1 cellular context compared by ENCODE assay signal in the genomic region with DNA sequence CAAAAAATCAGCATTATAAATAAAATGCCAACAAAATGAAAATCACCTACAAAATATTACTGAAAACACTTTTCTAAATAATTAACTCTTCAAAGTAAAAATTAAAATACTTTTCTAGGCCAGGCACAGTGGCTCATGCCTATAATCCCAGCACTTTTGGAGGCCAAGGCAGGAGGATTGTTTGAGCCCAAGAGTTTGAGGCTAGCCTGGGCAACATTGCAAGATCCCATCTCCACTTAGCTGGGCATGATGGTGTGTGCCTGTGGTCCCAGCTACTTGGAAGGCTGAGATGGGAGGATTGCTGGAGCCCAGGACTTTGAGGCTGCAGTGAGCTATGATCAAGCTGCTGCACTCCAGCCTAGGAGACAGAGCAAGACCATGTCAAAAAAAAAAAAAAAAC.
TF ChIP-seq lines count a peak whose summit lies in the region.

No MANE protein-coding gene starts in this region.

TF ChIP-seq in HepG2, 621 proteins besides CTCF, POLR2A, EP300 and RAD21:
- TF ChIP-seq ZNF121 (CRISPR knock-in tag; IDR thresholded peaks at IDR 0.05) = peak; percentile 33; the same call in 1 of the 2 replicates
- TF ChIP-seq IKZF4 (CRISPR knock-in tag; IDR thresholded peaks at IDR 0.05; ENCODE audit: borderline replicate concordance, low read depth, not compliant biosample characterization) = no peak
